15 cellular contexts compared by ENCODE assay signal in the genomic region with DNA sequence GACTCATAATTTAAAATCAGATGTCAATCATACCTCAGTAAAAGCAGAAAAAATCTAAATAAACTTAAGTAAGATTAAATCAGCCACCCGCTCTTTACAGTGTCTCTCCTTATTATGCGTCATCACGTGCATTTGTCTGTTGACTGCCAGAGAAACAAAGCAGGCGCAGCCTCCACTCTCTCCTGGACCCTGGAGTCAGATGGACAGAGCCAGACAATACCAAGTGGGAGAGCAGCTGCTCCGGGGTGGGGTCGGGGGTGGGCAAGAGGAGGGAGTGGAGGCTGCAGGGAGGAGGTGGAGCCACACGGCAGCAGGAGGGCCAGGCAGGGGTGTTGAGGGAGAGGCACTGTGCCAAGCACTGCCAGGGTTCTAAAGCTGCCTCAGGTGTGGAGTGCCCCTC.
A peak's percentile ranks its signal among the peaks of the same experiment; 100 is the strongest.
DNase-seq lines count a peak whose midpoint lies in the region; ATAC-seq and TF ChIP-seq lines count a peak whose summit lies in the region.
"Had no signal": no experiment of that assay in that cellular context is flagged by ENCODE, and none has a peak within 500 bp of the region (broad histone marks: within the 10 kb centered on the region; RNA-seq: fewer than 3 reads in every experiment).

No MANE protein-coding gene starts in this region.

- peaks cover 6 to 94% of the 10 kb centered on the region in 2 donors for H3K36me3 ChIP-seq in neuronal stem cell (replicated peaks in 1 of 2; ENCODE audit: control insufficient read depth in 2 of 2, insufficient read depth in 2 of 2, low read length in 2 of 2)
- H3K36me3 ChIP-seq: uterus had no signal

- H2AK5ac ChIP-seq in neuronal stem cell (ENCODE audit: low read depth, low read length): no peak overlapping the region

- no peak overlapping the region for H3K4ac ChIP-seq in neuronal stem cell (ENCODE audit: low read length)

- no peaks in the 10 kb centered on the region for H3K9me3 ChIP-seq in neuronal stem cell (replicated peaks in 1 of 2; ENCODE audit: control insufficient read depth in 2 of 2, insufficient read depth in 1 of 2, low read depth in 1 of 2, low read length in 2 of 2)
- H3K9me3 ChIP-seq: uterus had no signal

- DNase-seq in NCI-H2081 (lab: John Stamatoyannopoulos, UW) (peak; percentile 36 to 68), NCI-H2081 treated with DMSO at 0.1 percent for 48 hours (lab: John Stamatoyannopoulos, UW) (no peak), NCI-H2227 (lab: John Stamatoyannopoulos, UW; ENCODE audit: unreplicated experiment) (peak; percentile 54), neuronal stem cell (ENCODE audit: low spot score) (peak; percentile 23), DMS53 treated with DMSO at 0.1 percent for 48 hours (lab: John Stamatoyannopoulos, UW; ENCODE audit: unreplicated experiment) (no peak), T-helper 9 cell (no peak)
- DNase-seq: dermis blood vessel endothelial cell, erythroblast, KG1, naive B cell, uterus had no signal

- H3K4me3 ChIP-seq in neuronal stem cell (ENCODE audit: low read length in 2 of 2): no peak overlapping the region
- H3K4me3 ChIP-seq: GM23338, uterus had no signal

- H4K91ac ChIP-seq in neuronal stem cell (ENCODE audit: low read depth, low read length, poor library complexity): no peak overlapping the region

- peak overlapping the region; percentile 32 for H3K27ac ChIP-seq in neuronal stem cell (replicated peaks; ENCODE audit: low read length)
- H3K27ac ChIP-seq: C4-2B, uterus had no signal

- H3K18ac ChIP-seq in neuronal stem cell (ENCODE audit: low read length): peak overlapping the region; percentile 51

- no peak overlapping the region for H3K4me2 ChIP-seq in neuronal stem cell (ENCODE audit: insufficient read depth, low read length, poor library complexity, severe bottlenecking)
- H3K4me2 ChIP-seq: GM23338 had no signal

- H2BK5ac ChIP-seq in neuronal stem cell (ENCODE audit: low read length): no peak overlapping the region

- H3K9ac ChIP-seq in neuronal stem cell (ENCODE audit: low read depth, low read length, poor library complexity): no peak overlapping the region

- no peak overlapping the region for H2BK15ac ChIP-seq in neuronal stem cell (ENCODE audit: low read length)

- H4K8ac ChIP-seq in neuronal stem cell (ENCODE audit: low read depth, low read length): no peak overlapping the region

- ATAC-seq in SK-N-SH treated with all-trans-retinoic acid at 6 μM for 48 hours: peak; percentile 23; the same call in 1 of the 3 replicates
- ATAC-seq in HG02884 (IDR thresholded peaks at IDR 0.05; ENCODE audit: unreplicated experiment): no peak
- ATAC-seq: GM23338 had no signal

- H3K23ac ChIP-seq in neuronal stem cell (ENCODE audit: low read depth, low read length, poor library complexity): no peak overlapping the region

- peak overlapping the region; percentile 5 for H2AFZ ChIP-seq in neuronal stem cell (ENCODE audit: low read length)
- H2AFZ ChIP-seq: GM23338 had no signal

- no CpG with 5 or more reads among the region's 7 CpGs for WGBS in neuronal stem cell (ENCODE audit: extremely low coverage in 2 of 2, insufficient read length in 2 of 2, insufficient replicate concordance in 1 of 2), 2 donors

- H2BK12ac ChIP-seq in neuronal stem cell (ENCODE audit: low read length): no peak overlapping the region

- no peaks in the 10 kb centered on the region for H3K27me3 ChIP-seq in neuronal stem cell (ENCODE audit: control insufficient read depth in 3 of 3, insufficient read depth in 3 of 3, low read depth in 1 of 3, low read length in 3 of 3)
- H3K27me3 ChIP-seq: uterus had no signal

- peaks cover 14 to 16% of the 10 kb centered on the region in 2 donors for H3K4me1 ChIP-seq in neuronal stem cell (ENCODE audit: control insufficient read depth in 2 of 2, insufficient read depth in 1 of 2, low read depth in 1 of 2, low read length in 2 of 2)
- H3K4me1 ChIP-seq: uterus had no signal

- H3K79me1 ChIP-seq in neuronal stem cell (ENCODE audit: low read depth, low read length): no peaks in the 10 kb centered on the region

- no peak overlapping the region for H2BK120ac ChIP-seq in neuronal stem cell (ENCODE audit: low read depth, low read length)

- no peak overlapping the region for H3K14ac ChIP-seq in neuronal stem cell (ENCODE audit: low read length)

TF ChIP-seq in SK-N-SH treated with all-trans-retinoic acid at 6 μM for 48 hours, 23 proteins besides CTCF, POLR2A, EP300 and RAD21:
- TF ChIP-seq GLIS3 (CRISPR knock-in tag; IDR thresholded peaks at IDR 0.05) (no peak), ISL1 (CRISPR knock-in tag; IDR thresholded peaks at IDR 0.05) (0 out of 2 replicates have a peak, but pooled peaks have one; percentile 16)
TF ChIP-seq in SK-N-SH treated with all-trans-retinoic acid at 6 μM for 48 hours: peak in this region for 1.

Comparison
In these comparisons a context has a peak if more than half of its experiments do, and no peak if none do; other contexts are left out.
1. DNase-seq: peak in NCI-H2081 (2 of 2), NCI-H2227 (single experiment) and neuronal stem cell (single experiment); none in NCI-H2081 treated with DMSO at 0.1 percent for 48 hours (single experiment), DMS53 treated with DMSO at 0.1 percent for 48 hours (single experiment) and T-helper 9 cell (single experiment).